In the genomic region with DNA sequence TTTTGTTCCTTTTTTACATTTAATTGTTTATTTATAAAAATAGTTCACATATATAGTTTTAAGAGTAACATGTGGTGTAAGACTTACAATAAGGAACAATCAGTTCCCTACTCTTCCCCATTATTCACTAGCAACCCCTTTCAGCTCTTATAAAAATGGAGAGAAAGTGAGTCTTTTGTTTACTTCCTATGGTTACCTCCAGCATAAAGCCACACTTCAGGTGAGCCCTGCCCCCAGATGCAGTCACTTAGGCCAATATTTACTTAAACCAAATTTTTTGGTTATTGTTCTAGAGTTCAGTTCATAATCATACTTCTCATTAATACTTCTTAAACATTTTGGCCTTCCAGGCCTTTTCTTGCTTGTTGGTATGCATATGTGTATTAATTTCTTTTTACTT, we compare ENCODE assay signal across 14 cellular contexts. TPM values are rescaled to one million over a fixed set of nuclear protein-coding genes. Genes with fewer than 3 reads are reported as not detected.
A peak's percentile ranks its signal among the peaks of the same experiment; 100 is the strongest.
DNase-seq lines count a peak whose midpoint lies in the region; ATAC-seq and TF ChIP-seq lines count a peak whose summit lies in the region.
"Had no signal": no experiment of that assay in that cellular context is flagged by ENCODE, and none has a peak within 500 bp of the region (broad histone marks: within the 10 kb centered on the region; RNA-seq: fewer than 3 reads in every experiment).

No MANE protein-coding gene starts in this region.

- peaks cover 64% of the 10 kb centered on the region for H3K4me1 Mint-ChIP-seq in CD4-positive, alpha-beta T cell (ENCODE audit: low read depth)
- H3K4me1 Mint-ChIP-seq in neural crest cell = peaks cover 22% of the 10 kb centered on the region

- peak overlapping the region; percentile 13 for H3K27ac ChIP-seq in CD4-positive, alpha-beta T cell (ENCODE audit: low read depth, low read length)
- H3K27ac ChIP-seq in mammary epithelial cell (ENCODE audit: insufficient read depth, low read depth, low read length) = peak overlapping the region; percentile 17

- no peaks in the 10 kb centered on the region for H3K9me3 ChIP-seq in CD4-positive, alpha-beta T cell (ENCODE audit: control insufficient read depth, low read length)
- H3K9me3 ChIP-seq in mammary epithelial cell (replicated peaks; ENCODE audit: insufficient read depth, low read length) = no peaks in the 10 kb centered on the region
- H3K9me3 ChIP-seq: sigmoid colon had no signal

- POLR2A ChIA-PET in CD4-positive, alpha-beta T cell (lab: Charles Lee) = no interaction called here

- H3K9ac ChIP-seq in mammary epithelial cell (ENCODE audit: insufficient read depth, low read length) = no peak overlapping the region

- H3K9me3 Mint-ChIP-seq in CD4-positive, alpha-beta T cell = no peaks in the 10 kb centered on the region
- no peaks in the 10 kb centered on the region for H3K9me3 Mint-ChIP-seq in neural crest cell
- H3K9me3 Mint-ChIP-seq: activated CD4-positive, alpha-beta memory T cell treated with anti-CD3 and anti-CD28 coated beads, Interleukin-2, amount 10 ng/mL, durations not matched to agents 7 days and 5 days had no signal

- H3K4me3 ChIP-seq in mammary epithelial cell (replicated peaks in 1 of 3; ENCODE audit: insufficient read depth in 1 of 3, low read depth in 2 of 3, low read length in 3 of 3) = no peak overlapping the region
- H3K4me3 ChIP-seq: sigmoid colon had no signal

- DNase-seq in CD4-positive, alpha-beta T cell = no peak
- DNase-seq in HT-29 (ENCODE audit: low spot score) (peak; percentile 22), mammary epithelial cell (no peak), neural crest cell (ENCODE audit: low read depth, low spot score) (no peak), GDM1 (lab: John Stamatoyannopoulos, UW) (no peak), COLO668 (lab: John Stamatoyannopoulos, UW; ENCODE audit: unreplicated experiment) (no peak)
- DNase-seq: activated CD4-positive, alpha-beta memory T cell treated with anti-CD3 and anti-CD28 coated beads, Interleukin-2, amount 10 ng/mL, durations not matched to agents 7 days and 5 days; activated gamma-delta T cell treated with Interleukin-2 at 50 U/mL for 16 hours; NCI-H2081 treated with DMSO at 0.1 percent for 48 hours; sigmoid colon had no signal

- TF ChIP-seq CTCF in CD4-positive, alpha-beta T cell (IDR thresholded peaks at IDR 0.05) = no peak
- TF ChIP-seq CTCF in mammary epithelial cell (conservative IDR thresholded peaks at IDR 0.05 in 1 of 2, IDR thresholded peaks at IDR 0.05 in 1 of 2; ENCODE audit: extremely low read depth in 1 of 2, insufficient read depth in 1 of 2, low read depth in 1 of 2, low read length in 2 of 2) = no peak
- no peak for TF ChIP-seq CTCF in neural crest cell (conservative IDR thresholded peaks at IDR 0.05)

- in situ Hi-C loops in mammary epithelial cell (cut with MboI; ENCODE audit: low sequenced_read_pairs in 2 of 2) = loop anchor here (5.0 to 10.0 kb wide), 3 partner anchors 33 to 116 kb away; partner anchors contain the start of gene UBE2R2 (in 1 of the 2)

- intact Hi-C loops in CD4-positive, alpha-beta T cell (cut with DNase I, micrococcal nuclease) = loop anchor here in 1 of 2 experiments (5.0 kb wide), 1 partner anchor 228 kb away; no protein-coding TSS in a partner anchor
- intact Hi-C loops in mammary epithelial cell (cut with micrococcal nuclease) = loop anchor here (10.0 kb wide), 1 partner anchor 226 kb away; no protein-coding TSS in a partner anchor

- CTCF ChIA-PET in CD4-positive, alpha-beta T cell (lab: Charles Lee) = interaction anchor here (4.5 kb wide), 1 partner anchor 37 kb away, joined by 51 read pairs; no protein-coding TSS in a partner anchor
- CTCF ChIA-PET in mammary epithelial cell (lab: Charles Lee; ENCODE audit: low non-redundant PET) = no interaction called here

- no peak overlapping the region for H3K4me3 Mint-ChIP-seq in CD4-positive, alpha-beta T cell
- H3K4me3 Mint-ChIP-seq in neural crest cell = no peak overlapping the region
- H3K4me3 Mint-ChIP-seq: activated CD4-positive, alpha-beta memory T cell treated with anti-CD3 and anti-CD28 coated beads, Interleukin-2, amount 10 ng/mL, durations not matched to agents 7 days and 5 days had no signal

- peak overlapping the region; percentile 57 for H3K27ac Mint-ChIP-seq in CD4-positive, alpha-beta T cell
- H3K27ac Mint-ChIP-seq in neural crest cell (ENCODE audit: unreplicated experiment) = peak overlapping the region; percentile 28
- H3K27ac Mint-ChIP-seq: activated CD4-positive, alpha-beta memory T cell treated with anti-CD3 and anti-CD28 coated beads, Interleukin-2, amount 10 ng/mL, durations not matched to agents 7 days and 5 days had no signal

- peaks cover 9% of the 10 kb centered on the region for H3K36me3 Mint-ChIP-seq in CD4-positive, alpha-beta T cell (ENCODE audit: low read depth)
- H3K36me3 Mint-ChIP-seq in neural crest cell (ENCODE audit: low read depth) = no peaks in the 10 kb centered on the region

- H3K27me3 ChIP-seq in CD4-positive, alpha-beta T cell (ENCODE audit: control insufficient read depth, insufficient read depth, low read length) = no peaks in the 10 kb centered on the region
- H3K27me3 ChIP-seq in mammary epithelial cell (ENCODE audit: insufficient read depth, low read length) = no peaks in the 10 kb centered on the region
- H3K27me3 ChIP-seq: sigmoid colon had no signal

- no peaks in the 10 kb centered on the region for H3K4me1 ChIP-seq in mammary epithelial cell (ENCODE audit: insufficient read depth, low read length)

- BruUV-seq in mammary epithelial cell (replicated peaks; lab: Mats Ljungman, UMichigan) = no TSS peak

- H2AFZ ChIP-seq in mammary epithelial cell (ENCODE audit: low read depth, low read length) = no peak overlapping the region

- H3K79me2 ChIP-seq in mammary epithelial cell (ENCODE audit: insufficient read depth, low read length) = peaks cover 93% of the 10 kb centered on the region

- peaks cover 3% of the 10 kb centered on the region for H4K20me1 ChIP-seq in mammary epithelial cell (ENCODE audit: insufficient read depth, low read length)

- no peak for ATAC-seq in CD4-positive, alpha-beta T cell (ENCODE audit: poor library complexity)
- no peak for ATAC-seq in GM21390 (IDR thresholded peaks at IDR 0.05; ENCODE audit: unreplicated experiment)
- ATAC-seq in GM21381 (IDR thresholded peaks at IDR 0.05; ENCODE audit: unreplicated experiment) = no peak

- no peak overlapping the region for H3K4me2 ChIP-seq in mammary epithelial cell (ENCODE audit: insufficient read depth, low read depth, low read length)

- dilution Hi-C loops in mammary epithelial cell (cut with HindIII; ENCODE audit: low sequenced_read_pairs) = no loop called here

- no peaks in the 10 kb centered on the region for H3K27me3 Mint-ChIP-seq in CD4-positive, alpha-beta T cell
- H3K27me3 Mint-ChIP-seq in neural crest cell (ENCODE audit: low read depth) = no peaks in the 10 kb centered on the region
- H3K27me3 Mint-ChIP-seq: activated CD4-positive, alpha-beta memory T cell treated with anti-CD3 and anti-CD28 coated beads, Interleukin-2, amount 10 ng/mL, durations not matched to agents 7 days and 5 days had no signal

- no peaks in the 10 kb centered on the region for H3K36me3 ChIP-seq in mammary epithelial cell (ENCODE audit: insufficient read depth, low read length)
- H3K36me3 ChIP-seq: sigmoid colon had no signal

RNA-seq across cellular contexts. Expression of gene UBE2R2, which starts 33.7 kb away (rescaled TPM):
- total RNA-seq in CD4-positive, alpha-beta T cell = 10 to 100 TPM; 22.7 to 24.5 TPM
- 13.5 and 14.1 TPM in 2 replicates for total RNA-seq in HT-29 (2014; rRNA removed; shearing (Covaris generic))
- total RNA-seq in mammary epithelial cell (10 to 100 TPM; 14.8 to 38.0 TPM), neural crest cell (85.9 and 88.0 TPM in 2 replicates)
- polyA plus RNA-seq in mammary epithelial cell = 20.3 TPM
- 30.8 TPM for polyA minus RNA-seq in mammary epithelial cell

RNA-seq across cellular contexts. Expression of gene PRSS3, which starts 55.3 kb away (rescaled TPM):
- not detected for total RNA-seq in CD4-positive, alpha-beta T cell
- 106 and 123 TPM in 2 replicates for total RNA-seq in HT-29 (2014; rRNA removed; shearing (Covaris generic))
- total RNA-seq in mammary epithelial cell (10 to 100 TPM in 1 of 2 donors, 1 to 10 TPM in 1; 1.0 to 27.6 TPM), neural crest cell (not detected in 2 replicates)
- 50.8 TPM for polyA plus RNA-seq in mammary epithelial cell
- 81.6 TPM for polyA minus RNA-seq in mammary epithelial cell
- total RNA-seq: activated CD4-positive, alpha-beta memory T cell treated with anti-CD3 and anti-CD28 coated beads, Interleukin-2, amount 10 ng/mL, durations not matched to agents 7 days and 5 days; LHCN-M2; subcutaneous adipose tissue had no signal
